Comparison of ENCODE assay signal across 1 cellular context in the genomic region with DNA sequence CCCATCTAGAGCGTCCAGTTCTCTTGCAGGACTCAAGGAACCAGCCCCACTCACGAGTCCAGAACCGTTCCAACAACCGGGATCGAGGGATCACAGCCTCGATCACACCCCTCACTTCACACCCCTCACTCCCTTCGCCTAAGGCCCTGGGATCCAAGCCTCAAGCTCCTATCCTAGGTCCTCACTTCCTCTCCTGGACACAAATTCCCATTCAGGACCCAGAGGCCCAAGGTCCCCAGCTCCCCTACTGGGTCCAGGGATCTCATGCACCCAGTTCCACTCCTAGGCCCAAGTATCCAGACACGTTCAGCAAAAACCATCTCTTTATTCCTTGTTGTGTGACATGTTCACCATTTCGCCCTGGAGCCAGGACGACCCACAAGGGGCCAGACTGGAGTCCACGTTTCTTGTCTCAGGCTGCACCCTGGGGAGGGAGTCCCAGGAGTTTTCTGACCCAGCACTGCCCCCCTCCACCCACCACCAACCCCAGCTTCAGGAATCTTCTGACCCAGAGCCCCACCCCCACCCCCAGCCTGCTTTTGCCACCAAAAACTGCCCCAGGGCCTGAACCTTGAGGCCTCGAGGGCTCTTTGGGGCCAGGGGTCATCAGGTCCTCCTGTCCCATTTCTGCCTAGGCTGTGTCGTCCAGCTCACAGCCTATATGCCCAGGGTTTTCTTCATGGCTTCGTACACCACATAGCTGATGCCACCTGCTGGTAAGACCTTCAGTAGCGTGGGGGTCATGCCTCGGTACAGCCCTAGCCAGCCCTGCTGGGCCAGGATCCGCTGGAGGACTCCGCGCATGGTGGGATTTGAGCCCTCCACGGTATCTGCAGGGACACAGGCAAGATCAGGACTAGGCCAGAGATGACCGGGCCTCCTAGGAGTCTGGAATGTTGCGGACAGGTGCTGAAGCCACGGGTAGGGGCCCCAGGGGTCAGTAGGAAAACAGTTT.
TF ChIP-seq lines count a peak whose summit lies in the region.

No MANE protein-coding gene starts in this region.

TF ChIP-seq in HEK293, 187 proteins besides CTCF, POLR2A, EP300 and RAD21 (continued from another document):
- TF ChIP-seq, protein P1, sequence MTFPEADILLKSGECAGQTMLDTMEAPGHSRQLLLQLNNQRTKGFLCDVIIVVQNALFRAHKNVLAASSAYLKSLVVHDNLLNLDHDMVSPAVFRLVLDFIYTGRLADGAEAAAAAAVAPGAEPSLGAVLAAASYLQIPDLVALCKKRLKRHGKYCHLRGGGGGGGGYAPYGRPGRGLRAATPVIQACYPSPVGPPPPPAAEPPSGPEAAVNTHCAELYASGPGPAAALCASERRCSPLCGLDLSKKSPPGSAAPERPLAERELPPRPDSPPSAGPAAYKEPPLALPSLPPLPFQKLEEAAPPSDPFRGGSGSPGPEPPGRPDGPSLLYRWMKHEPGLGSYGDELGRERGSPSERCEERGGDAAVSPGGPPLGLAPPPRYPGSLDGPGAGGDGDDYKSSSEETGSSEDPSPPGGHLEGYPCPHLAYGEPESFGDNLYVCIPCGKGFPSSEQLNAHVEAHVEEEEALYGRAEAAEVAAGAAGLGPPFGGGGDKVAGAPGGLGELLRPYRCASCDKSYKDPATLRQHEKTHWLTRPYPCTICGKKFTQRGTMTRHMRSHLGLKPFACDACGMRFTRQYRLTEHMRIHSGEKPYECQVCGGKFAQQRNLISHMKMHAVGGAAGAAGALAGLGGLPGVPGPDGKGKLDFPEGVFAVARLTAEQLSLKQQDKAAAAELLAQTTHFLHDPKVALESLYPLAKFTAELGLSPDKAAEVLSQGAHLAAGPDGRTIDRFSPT (tag by site-specific recombination; IDR thresholded peaks at IDR 0.05) = no peak
- TF ChIP-seq SCRT2 (tag by site-specific recombination; IDR thresholded peaks at IDR 0.05) = no peak
- 0 out of 2 replicates have a peak, but pooled peaks have one; percentile 33 for TF ChIP-seq ZNF558 (tag by site-specific recombination; IDR thresholded peaks at IDR 0.05)
- no peak for TF ChIP-seq ZNF292 (tag by site-specific recombination; IDR thresholded peaks at IDR 0.05; ENCODE audit: borderline replicate concordance, low read depth)
- TF ChIP-seq ZNF621 (tag by site-specific recombination; IDR thresholded peaks at IDR 0.05) = no peak
- TF ChIP-seq, protein P2, sequence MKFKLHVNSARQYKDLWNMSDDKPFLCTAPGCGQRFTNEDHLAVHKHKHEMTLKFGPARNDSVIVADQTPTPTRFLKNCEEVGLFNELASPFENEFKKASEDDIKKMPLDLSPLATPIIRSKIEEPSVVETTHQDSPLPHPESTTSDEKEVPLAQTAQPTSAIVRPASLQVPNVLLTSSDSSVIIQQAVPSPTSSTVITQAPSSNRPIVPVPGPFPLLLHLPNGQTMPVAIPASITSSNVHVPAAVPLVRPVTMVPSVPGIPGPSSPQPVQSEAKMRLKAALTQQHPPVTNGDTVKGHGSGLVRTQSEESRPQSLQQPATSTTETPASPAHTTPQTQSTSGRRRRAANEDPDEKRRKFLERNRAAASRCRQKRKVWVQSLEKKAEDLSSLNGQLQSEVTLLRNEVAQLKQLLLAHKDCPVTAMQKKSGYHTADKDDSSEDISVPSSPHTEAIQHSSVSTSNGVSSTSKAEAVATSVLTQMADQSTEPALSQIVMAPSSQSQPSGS (tag by site-specific recombination; IDR thresholded peaks at IDR 0.05; ENCODE audit: low read depth) = no peak
- TF ChIP-seq, protein P3, sequence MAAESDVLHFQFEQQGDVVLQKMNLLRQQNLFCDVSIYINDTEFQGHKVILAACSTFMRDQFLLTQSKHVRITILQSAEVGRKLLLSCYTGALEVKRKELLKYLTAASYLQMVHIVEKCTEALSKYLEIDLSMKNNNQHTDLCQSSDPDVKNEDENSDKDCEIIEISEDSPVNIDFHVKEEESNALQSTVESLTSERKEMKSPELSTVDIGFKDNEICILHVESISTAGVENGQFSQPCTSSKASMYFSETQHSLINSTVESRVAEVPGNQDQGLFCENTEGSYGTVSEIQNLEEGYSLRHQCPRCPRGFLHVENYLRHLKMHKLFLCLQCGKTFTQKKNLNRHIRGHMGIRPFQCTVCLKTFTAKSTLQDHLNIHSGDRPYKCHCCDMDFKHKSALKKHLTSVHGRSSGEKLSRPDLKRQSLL (tag by site-specific recombination; IDR thresholded peaks at IDR 0.05) = peak; percentile 52; the same call in 1 of the 2 replicates
- TF ChIP-seq ZNF776 (tag by site-specific recombination; IDR thresholded peaks at IDR 0.05; ENCODE audit: borderline replicate concordance) = no peak
- TF ChIP-seq ZNF624 (tag by site-specific recombination; IDR thresholded peaks at IDR 0.05) = no peak
- TF ChIP-seq ZNF174 (tag by site-specific recombination; IDR thresholded peaks at IDR 0.05) = no peak
- TF ChIP-seq, protein P4, sequence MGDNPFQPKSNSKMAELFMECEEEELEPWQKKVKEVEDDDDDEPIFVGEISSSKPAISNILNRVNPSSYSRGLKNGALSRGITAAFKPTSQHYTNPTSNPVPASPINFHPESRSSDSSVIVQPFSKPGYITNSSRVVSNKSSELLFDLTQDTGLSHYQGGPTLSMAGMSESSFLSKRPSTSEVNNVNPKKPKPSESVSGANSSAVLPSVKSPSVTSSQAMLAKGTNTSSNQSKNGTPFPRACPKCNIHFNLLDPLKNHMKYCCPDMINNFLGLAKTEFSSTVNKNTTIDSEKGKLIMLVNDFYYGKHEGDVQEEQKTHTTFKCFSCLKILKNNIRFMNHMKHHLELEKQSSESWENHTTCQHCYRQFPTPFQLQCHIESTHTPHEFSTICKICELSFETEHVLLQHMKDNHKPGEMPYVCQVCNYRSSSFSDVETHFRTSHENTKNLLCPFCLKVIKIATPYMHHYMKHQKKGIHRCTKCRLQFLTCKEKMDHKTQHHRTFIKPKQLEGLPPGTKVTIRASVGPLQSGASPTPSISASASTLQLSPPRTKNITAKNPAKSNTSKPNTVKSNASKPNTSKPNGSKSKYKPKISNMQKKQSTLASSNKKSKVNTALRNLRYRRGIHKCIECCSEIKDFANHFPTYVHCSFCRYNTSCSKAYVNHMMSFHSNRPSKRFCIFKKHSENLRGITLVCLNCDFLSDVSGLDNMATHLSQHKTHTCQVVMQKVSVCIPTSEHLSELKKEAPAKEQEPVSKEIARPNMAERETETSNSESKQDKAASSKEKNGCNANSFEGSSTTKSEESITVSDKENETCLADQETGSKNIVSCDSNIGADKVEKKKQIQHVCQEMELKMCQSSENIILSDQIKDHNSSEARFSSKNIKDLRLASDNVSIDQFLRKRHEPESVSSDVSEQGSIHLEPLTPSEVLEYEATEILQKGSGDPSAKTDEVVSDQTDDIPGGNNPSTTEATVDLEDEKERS (tag by site-specific recombination; IDR thresholded peaks at IDR 0.05) = no peak
- peak; percentile 61 for TF ChIP-seq SETDB1 (IDR thresholded peaks at IDR 0.05; ENCODE audit: insufficient read length, low read length)
- TF ChIP-seq ZNF426 (tag by site-specific recombination; IDR thresholded peaks at IDR 0.05) = no peak
- no peak for TF ChIP-seq ZFHX2 (tag by site-specific recombination; conservative IDR thresholded peaks at IDR 0.05)
- no peak for TF ChIP-seq ZNF10 (tag by site-specific recombination; IDR thresholded peaks at IDR 0.05)
- no peak for TF ChIP-seq ZNF155 (tag by site-specific recombination; IDR thresholded peaks at IDR 0.05)
- no peak for TF ChIP-seq EGR2 (tag by site-specific recombination; IDR thresholded peaks at IDR 0.05; ENCODE audit: low read depth)
- no peak for TF ChIP-seq ZNF600 (tag by site-specific recombination; IDR thresholded peaks at IDR 0.05)
- TF ChIP-seq, protein P5, sequence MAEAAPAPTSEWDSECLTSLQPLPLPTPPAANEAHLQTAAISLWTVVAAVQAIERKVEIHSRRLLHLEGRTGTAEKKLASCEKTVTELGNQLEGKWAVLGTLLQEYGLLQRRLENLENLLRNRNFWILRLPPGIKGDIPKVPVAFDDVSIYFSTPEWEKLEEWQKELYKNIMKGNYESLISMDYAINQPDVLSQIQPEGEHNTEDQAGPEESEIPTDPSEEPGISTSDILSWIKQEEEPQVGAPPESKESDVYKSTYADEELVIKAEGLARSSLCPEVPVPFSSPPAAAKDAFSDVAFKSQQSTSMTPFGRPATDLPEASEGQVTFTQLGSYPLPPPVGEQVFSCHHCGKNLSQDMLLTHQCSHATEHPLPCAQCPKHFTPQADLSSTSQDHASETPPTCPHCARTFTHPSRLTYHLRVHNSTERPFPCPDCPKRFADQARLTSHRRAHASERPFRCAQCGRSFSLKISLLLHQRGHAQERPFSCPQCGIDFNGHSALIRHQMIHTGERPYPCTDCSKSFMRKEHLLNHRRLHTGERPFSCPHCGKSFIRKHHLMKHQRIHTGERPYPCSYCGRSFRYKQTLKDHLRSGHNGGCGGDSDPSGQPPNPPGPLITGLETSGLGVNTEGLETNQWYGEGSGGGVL (tag by site-specific recombination; IDR thresholded peaks at IDR 0.05) = no peak
- TF ChIP-seq ZNF707 (tag by site-specific recombination; IDR thresholded peaks at IDR 0.05) = no peak
- TF ChIP-seq ZNF777 (tag by site-specific recombination; IDR thresholded peaks at IDR 0.05; ENCODE audit: borderline replicate concordance) = no peak
- TF ChIP-seq ZNF423 (tag by site-specific recombination; IDR thresholded peaks at IDR 0.05) = no peak
- TF ChIP-seq ZNF302 (tag by site-specific recombination; IDR thresholded peaks at IDR 0.05; ENCODE audit: low read depth) = no peak
- TF ChIP-seq ZNF335 (tag by site-specific recombination; conservative IDR thresholded peaks at IDR 0.05) = peak; percentile 82
- TF ChIP-seq GFI1B (tag by site-specific recombination; IDR thresholded peaks at IDR 0.05) = no peak
- TF ChIP-seq ZFP3 (tag by site-specific recombination; IDR thresholded peaks at IDR 0.05; ENCODE audit: low read depth) = no peak
- 0 out of 2 replicates have a peak, but pooled peaks have one; percentile 12 for TF ChIP-seq ZNF623 (tag by site-specific recombination; IDR thresholded peaks at IDR 0.05)
- TF ChIP-seq ZSCAN30 (tag by site-specific recombination; IDR thresholded peaks at IDR 0.05) = no peak
- TF ChIP-seq ZFP69B (tag by site-specific recombination; IDR thresholded peaks at IDR 0.05) = no peak; the same call in 1 of the 2 replicates
- TF ChIP-seq ZEB2 (tag by site-specific recombination; IDR thresholded peaks at IDR 0.05) = no peak
- TF ChIP-seq ZNF366 (tag by site-specific recombination; conservative IDR thresholded peaks at IDR 0.05) = peak; percentile 45; the same call in 1 of the 2 replicates
- TF ChIP-seq ZNF560 (tag by site-specific recombination; IDR thresholded peaks at IDR 0.05; ENCODE audit: borderline replicate concordance) = no peak
- TF ChIP-seq ZNF626 (tag by site-specific recombination; IDR thresholded peaks at IDR 0.05) = no peak
- no peak for TF ChIP-seq ZNF571 (tag by site-specific recombination; IDR thresholded peaks at IDR 0.05)
- TF ChIP-seq ZNF701 (tag by site-specific recombination; IDR thresholded peaks at IDR 0.05) = peak; percentile 43; the same call in 1 of the 2 replicates
- no peak for TF ChIP-seq ZNF138 (tag by site-specific recombination; IDR thresholded peaks at IDR 0.05; ENCODE audit: borderline replicate concordance)
TF ChIP-seq in HEK293: peak in this region for 19.
